Comparison of ENCODE assay signal across 20 cellular contexts in the genomic region with DNA sequence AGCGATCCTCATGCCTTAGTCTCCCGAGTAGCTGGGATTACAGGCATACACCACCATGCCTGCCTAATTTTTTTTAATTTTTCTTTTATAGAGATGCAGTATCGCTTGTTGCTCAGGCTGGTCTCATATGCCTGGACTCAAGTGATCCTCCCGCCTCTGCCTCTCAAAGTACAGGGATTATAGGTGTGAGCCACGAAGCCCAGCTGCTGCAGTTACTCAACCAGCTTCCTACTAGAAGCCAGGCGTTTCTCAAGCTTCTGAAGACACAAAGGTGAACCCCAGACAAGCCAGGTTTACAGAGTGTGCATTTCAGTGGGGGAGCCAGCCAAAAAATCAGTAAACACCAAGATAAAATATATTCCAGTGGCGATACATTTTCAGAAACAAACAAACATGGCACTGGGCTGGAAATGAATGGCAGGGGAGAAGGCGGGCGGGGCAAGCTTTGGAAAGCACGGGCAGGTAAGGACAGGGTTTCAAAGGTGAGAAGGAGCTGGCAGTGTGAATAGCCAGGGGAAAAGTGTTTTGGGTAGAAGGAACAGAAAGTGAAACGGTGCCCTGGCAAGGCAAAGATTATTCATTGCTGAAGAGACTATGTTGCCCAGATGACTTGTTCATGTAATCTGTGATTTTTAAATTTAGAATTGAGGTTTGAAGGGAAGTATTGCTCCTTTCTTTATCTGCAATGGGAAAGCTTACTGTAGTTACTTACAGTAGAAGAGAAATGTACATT.
DNase-seq lines count a peak whose midpoint lies in the region; ATAC-seq and FAIRE-seq lines count a peak whose summit lies in the region.
"Had no signal": no experiment of that assay in that cellular context is flagged by ENCODE, and none has a peak within 500 bp of the region (broad histone marks: within the 10 kb centered on the region; RNA-seq: fewer than 3 reads in every experiment).

No MANE protein-coding gene starts in this region.

- no peak overlapping the region for H3K4me3 Mint-ChIP-seq in activated T-helper 17 cell treated with anti-CD3 and anti-CD28 coated beads, Interleukin-2, amount 50 U/mL, for 72 hours
- H3K4me3 Mint-ChIP-seq: activated CD4-positive, alpha-beta T cell treated with anti-CD3 and anti-CD28 coated beads, Interleukin-2, amount 10 ng/mL, durations not matched to agents 24 days and 14 days; neural crest cell had no signal

- H3K27me3 Mint-ChIP-seq in activated T-helper 17 cell treated with anti-CD3 and anti-CD28 coated beads, Interleukin-2, amount 50 U/mL, for 72 hours: no peaks in the 10 kb centered on the region
- H3K27me3 Mint-ChIP-seq: activated CD4-positive, alpha-beta T cell treated with anti-CD3 and anti-CD28 coated beads, Interleukin-2, amount 10 ng/mL, durations not matched to agents 24 days and 14 days; IgD-negative memory B cell had no signal

- FAIRE-seq in GM18507 (lab: Jason Lieb, UNC) (peak; percentile 73), GM19239 (lab: Jason Lieb, UNC) (peak; percentile 28)

- peaks cover 15% of the 10 kb centered on the region for H3K4me1 Mint-ChIP-seq in activated T-helper 17 cell treated with anti-CD3 and anti-CD28 coated beads, Interleukin-2, amount 50 U/mL, for 72 hours

- no peaks in the 10 kb centered on the region for H3K9me3 Mint-ChIP-seq in activated T-helper 17 cell treated with anti-CD3 and anti-CD28 coated beads, Interleukin-2, amount 50 U/mL, for 72 hours
- H3K9me3 Mint-ChIP-seq: activated naive CD4-positive, alpha-beta T cell treated with anti-CD3 and anti-CD28 coated beads, Interleukin-2, amount 50 U/mL, for 72 hours; neural crest cell had no signal

- no peak overlapping the region for H3K27ac Mint-ChIP-seq in activated T-helper 17 cell treated with anti-CD3 and anti-CD28 coated beads, Interleukin-2, amount 50 U/mL, for 72 hours
- H3K27ac Mint-ChIP-seq: activated CD4-positive, alpha-beta T cell treated with anti-CD3 and anti-CD28 coated beads, Interleukin-2, amount 10 ng/mL, durations not matched to agents 24 days and 14 days had no signal

- no peaks in the 10 kb centered on the region for H3K36me3 Mint-ChIP-seq in activated T-helper 17 cell treated with anti-CD3 and anti-CD28 coated beads, Interleukin-2, amount 50 U/mL, for 72 hours (ENCODE audit: low read depth)

- no peak for DNase-seq in GM18507 (ENCODE audit: extremely low spot score, insufficient read length, low read depth)
- DNase-seq in GM19239 (ENCODE audit: insufficient read length, low spot score): no peak
- DNase-seq in dedifferentiated amniotic fluid mesenchymal stem cell (ENCODE audit: extremely low spot score): no peak
- DNase-seq in mucosa of gallbladder (ENCODE audit: low spot score): no peak
- no peak for DNase-seq in GM03348 (ENCODE audit: low spot score)
- no peak for DNase-seq in DMS79 (lab: John Stamatoyannopoulos, UW)
- DNase-seq: activated CD4-positive, alpha-beta T cell treated with anti-CD3 and anti-CD28 coated beads, Interleukin-2, amount 10 ng/mL, durations not matched to agents 24 days and 14 days; activated T-cell treated with anti-CD3 and anti-CD28 coated beads, Interleukin-2, amount 50 U/mL, for 1 hour; EL; foreskin fibroblast; GOT3; mesendoderm; NCI-H2029 treated with DMSO at 0.1 percent for 48 hours; NCI-H526; stimulated activated CD4-positive, alpha-beta T cell treated with anti-CD3 and anti-CD28 coated beads, Interleukin-4, amount 100 ng/mL, for 4 hours had no signal

- ATAC-seq in HG03457 (IDR thresholded peaks at IDR 0.05; ENCODE audit: unreplicated experiment): peak; percentile 44
- peak; percentile 57 for ATAC-seq in activated T-helper 17 cell treated with anti-CD3 and anti-CD28 coated beads, Interleukin-2, amount 50 U/mL, for 72 hours (replicated peaks)
